26 cellular contexts compared by ENCODE assay signal in the genomic region with DNA sequence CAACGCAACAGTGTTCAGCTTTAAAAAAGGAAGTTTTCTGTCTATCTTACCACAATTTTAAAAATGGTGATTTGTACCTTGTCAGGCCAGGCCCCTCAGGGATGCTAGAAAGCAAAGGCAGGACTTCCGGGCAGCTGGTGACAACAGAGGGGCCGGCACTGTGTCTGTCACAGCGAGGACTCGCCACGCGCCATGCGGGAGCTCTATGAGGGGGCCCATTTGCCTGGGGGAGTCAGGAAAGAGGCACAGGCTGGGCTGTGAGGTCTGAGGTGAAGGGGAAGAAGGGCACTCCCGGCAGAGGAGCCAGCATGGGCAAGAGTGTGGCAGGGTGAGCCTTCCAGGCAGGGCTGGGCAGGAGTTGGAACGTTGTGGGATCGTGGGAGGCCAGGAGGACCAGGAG. TPM values are rescaled to one million over a fixed set of nuclear protein-coding genes. Genes with fewer than 3 reads are reported as not detected.
DNase-seq lines count a peak whose midpoint lies in the region; ATAC-seq lines count a peak whose summit lies in the region.
"Had no signal": no experiment of that assay in that cellular context is flagged by ENCODE, and none has a peak within 500 bp of the region (broad histone marks: within the 10 kb centered on the region; RNA-seq: fewer than 3 reads in every experiment).

No MANE protein-coding gene starts in this region.

- CTCF ChIA-PET in activated naive CD4-positive, alpha-beta T cell treated with anti-CD3 and anti-CD28 coated beads, Interleukin-2, amount 10 ng/mL, durations not matched to agents 7 days and 5 days (lab: Charles Lee) = interaction anchor here (1.0 kb wide), 1 partner anchor 71 kb away, joined by 3 read pairs; no protein-coding TSS in a partner anchor
- CTCF ChIA-PET in activated CD8-positive, alpha-beta T cell treated with anti-CD3 and anti-CD28 coated beads, Interleukin-2, amount 10 ng/mL, durations not matched to agents 7 days and 5 days (lab: Charles Lee) = interaction anchor here (1.4 to 2.0 kb wide), 2 partner anchors 28 to 71 kb away, joined by 3 to 5 read pairs; no protein-coding TSS in a partner anchor

- H3K9me3 Mint-ChIP-seq in activated naive CD4-positive, alpha-beta T cell treated with anti-CD3 and anti-CD28 coated beads, Interleukin-2, amount 50 U/mL, for 72 hours = no peaks in the 10 kb centered on the region
- no peaks in the 10 kb centered on the region for H3K9me3 Mint-ChIP-seq in activated naive CD4-positive, alpha-beta T cell treated with anti-CD3 and anti-CD28 coated beads, Interleukin-2, amount 10 ng/mL, durations not matched to agents 7 days and 5 days
- no peaks in the 10 kb centered on the region for H3K9me3 Mint-ChIP-seq in activated CD8-positive, alpha-beta T cell treated with anti-CD3 and anti-CD28 coated beads, Interleukin-2, amount 10 ng/mL, durations not matched to agents 7 days and 5 days (ENCODE audit: insufficient read depth)
- H3K9me3 Mint-ChIP-seq in naive B cell = no peaks in the 10 kb centered on the region
- H3K9me3 Mint-ChIP-seq: activated naive CD4-positive, alpha-beta T cell treated with anti-CD3 and anti-CD28 coated beads, Interleukin-2, amount 50 U/mL, for 24 hours; activated T-cell treated with anti-CD3 and anti-CD28 coated beads, Interleukin-2, amount 50 U/mL, for 72 hours had no signal

- POLR2A ChIA-PET in activated CD8-positive, alpha-beta T cell treated with anti-CD3 and anti-CD28 coated beads, Interleukin-2, amount 10 ng/mL, durations not matched to agents 7 days and 5 days (lab: Charles Lee) = interaction anchor here (1.3 kb wide), 1 partner anchor 9 kb away, joined by 3 read pairs; no protein-coding TSS in a partner anchor

- H3K27me3 Mint-ChIP-seq in activated naive CD4-positive, alpha-beta T cell treated with anti-CD3 and anti-CD28 coated beads, Interleukin-2, amount 10 ng/mL, durations not matched to agents 7 days and 5 days = peaks cover 19% of the 10 kb centered on the region
- no peaks in the 10 kb centered on the region for H3K27me3 Mint-ChIP-seq in activated CD8-positive, alpha-beta T cell treated with anti-CD3 and anti-CD28 coated beads, Interleukin-2, amount 10 ng/mL, durations not matched to agents 7 days and 5 days (ENCODE audit: low read depth)
- no peaks in the 10 kb centered on the region for H3K27me3 Mint-ChIP-seq in naive B cell
- H3K27me3 Mint-ChIP-seq: activated naive CD4-positive, alpha-beta T cell treated with anti-CD3 and anti-CD28 coated beads, Interleukin-2, amount 50 U/mL, for 24 hours had no signal

- H3K4me3 Mint-ChIP-seq in activated naive CD4-positive, alpha-beta T cell treated with anti-CD3 and anti-CD28 coated beads, Interleukin-2, amount 10 ng/mL, durations not matched to agents 7 days and 5 days = no peak overlapping the region
- H3K4me3 Mint-ChIP-seq in activated CD8-positive, alpha-beta T cell treated with anti-CD3 and anti-CD28 coated beads, Interleukin-2, amount 10 ng/mL, durations not matched to agents 7 days and 5 days = no peak overlapping the region
- peak overlapping the region; percentile 44 to 86 (median 76) for H3K4me3 Mint-ChIP-seq in naive B cell
- H3K4me3 Mint-ChIP-seq: activated naive CD4-positive, alpha-beta T cell treated with anti-CD3 and anti-CD28 coated beads, Interleukin-2, amount 50 U/mL, for 24 hours; activated T-cell treated with anti-CD3 and anti-CD28 coated beads, Interleukin-2, amount 50 U/mL, for 72 hours had no signal

- H3K4me1 Mint-ChIP-seq in activated naive CD4-positive, alpha-beta T cell treated with anti-CD3 and anti-CD28 coated beads, Interleukin-2, amount 10 ng/mL, durations not matched to agents 7 days and 5 days = peaks cover 41% of the 10 kb centered on the region
- H3K4me1 Mint-ChIP-seq in activated CD8-positive, alpha-beta T cell treated with anti-CD3 and anti-CD28 coated beads, Interleukin-2, amount 10 ng/mL, durations not matched to agents 7 days and 5 days (ENCODE audit: low read depth) = peaks cover 61% of the 10 kb centered on the region
- peaks cover 57 to 90% (median 80%) of the 10 kb centered on the region in 3 donors for H3K4me1 Mint-ChIP-seq in naive B cell

- H3K36me3 Mint-ChIP-seq in activated naive CD4-positive, alpha-beta T cell treated with anti-CD3 and anti-CD28 coated beads, Interleukin-2, amount 50 U/mL, for 72 hours = no peaks in the 10 kb centered on the region
- H3K36me3 Mint-ChIP-seq in activated naive CD4-positive, alpha-beta T cell treated with anti-CD3 and anti-CD28 coated beads, Interleukin-2, amount 10 ng/mL, durations not matched to agents 7 days and 5 days = peaks cover 6% of the 10 kb centered on the region
- H3K36me3 Mint-ChIP-seq in activated CD8-positive, alpha-beta T cell treated with anti-CD3 and anti-CD28 coated beads, Interleukin-2, amount 10 ng/mL, durations not matched to agents 7 days and 5 days (ENCODE audit: low read depth) = peaks cover 37% of the 10 kb centered on the region
- H3K36me3 Mint-ChIP-seq in naive B cell = peaks cover 7 to 8% of the 10 kb centered on the region in 2 donors
- H3K36me3 Mint-ChIP-seq: activated naive CD4-positive, alpha-beta T cell treated with anti-CD3 and anti-CD28 coated beads, Interleukin-2, amount 50 U/mL, for 24 hours had no signal

- peak overlapping the region; percentile 80 to 81 for H3K27ac Mint-ChIP-seq in activated naive CD4-positive, alpha-beta T cell treated with anti-CD3 and anti-CD28 coated beads, Interleukin-2, amount 50 U/mL, for 72 hours
- H3K27ac Mint-ChIP-seq in activated naive CD4-positive, alpha-beta T cell treated with anti-CD3 and anti-CD28 coated beads, Interleukin-2, amount 10 ng/mL, durations not matched to agents 7 days and 5 days = no peak overlapping the region
- peak overlapping the region; percentile 40 for H3K27ac Mint-ChIP-seq in activated CD8-positive, alpha-beta T cell treated with anti-CD3 and anti-CD28 coated beads, Interleukin-2, amount 10 ng/mL, durations not matched to agents 7 days and 5 days
- H3K27ac Mint-ChIP-seq in naive B cell = peak overlapping the region; percentile 88 to 98 (median 95)
- H3K27ac Mint-ChIP-seq: activated naive CD4-positive, alpha-beta T cell treated with anti-CD3 and anti-CD28 coated beads, Interleukin-2, amount 50 U/mL, for 24 hours; activated T-cell treated with anti-CD3 and anti-CD28 coated beads, Interleukin-2, amount 50 U/mL, for 72 hours had no signal

- H3K27ac ChIP-seq in temporal lobe (ENCODE audit: low read depth, low read length) = peak overlapping the region; percentile 48
- H3K27ac ChIP-seq: hepatocyte, HL-60, left ventricle myocardium inferior, SK-N-MC, upper lobe of left lung had no signal

- DNase-seq in activated naive CD4-positive, alpha-beta T cell treated with anti-CD3 and anti-CD28 coated beads, Interleukin-2, amount 50 U/mL, for 72 hours (ENCODE audit: low spot score in 2 of 2) = no peak
- DNase-seq in activated naive CD4-positive, alpha-beta T cell treated with anti-CD3 and anti-CD28 coated beads, Interleukin-2, amount 10 ng/mL, durations not matched to agents 7 days and 5 days = no peak
- no peak for DNase-seq in activated CD8-positive, alpha-beta T cell treated with anti-CD3 and anti-CD28 coated beads, Interleukin-2, amount 10 ng/mL, durations not matched to agents 7 days and 5 days
- DNase-seq in naive B cell = no peak
- no peak for DNase-seq in GM19238 (ENCODE audit: insufficient read length, low spot score)
- DNase-seq in NCI-H82 treated with DMSO at 0.1 percent for 48 hours (lab: John Stamatoyannopoulos, UW; ENCODE audit: unreplicated experiment) = no peak
- DNase-seq: activated CD4-positive, CD25-positive, alpha-beta regulatory T cell; activated T-cell treated with anti-CD3 and anti-CD28 coated beads, Interleukin-2, amount 50 U/mL, for 72 hours; DMS 273 treated with DMSO at 0.1 percent for 48 hours; effector CD8-positive, alpha-beta T cell; H7; left ventricle myocardium inferior; NCI-H1417 treated with DMSO at 0.1 percent for 48 hours; NCI-H524; retina; RPMI8226; stimulated activated CD4-positive, alpha-beta T cell treated with anti-CD3 and anti-CD28 coated beads, Interleukin-4, amount 100 ng/mL, for 1 hour; T-helper 9 cell; upper lobe of left lung had no signal

- ATAC-seq in activated naive CD4-positive, alpha-beta T cell treated with anti-CD3 and anti-CD28 coated beads, Interleukin-2, amount 50 U/mL, for 72 hours = no peak
- no peak for ATAC-seq in activated CD8-positive, alpha-beta T cell treated with anti-CD3 and anti-CD28 coated beads, Interleukin-2, amount 10 ng/mL, durations not matched to agents 7 days and 5 days
- peak; percentile 11 to 19 for ATAC-seq in naive B cell (ENCODE audit: low read depth in 2 of 2)
- no peak for ATAC-seq in HG02852 (IDR thresholded peaks at IDR 0.05; ENCODE audit: unreplicated experiment)
- ATAC-seq: activated T-cell treated with anti-CD3 and anti-CD28 coated beads, Interleukin-2, amount 50 U/mL, for 72 hours; esophagus mucosa had no signal

RNA-seq across cellular contexts. Expression of a gene that starts 7.0 kb away (rescaled TPM):
- 10 to 100 TPM; 25.0 to 37.1 TPM for total RNA-seq in activated naive CD4-positive, alpha-beta T cell treated with anti-CD3 and anti-CD28 coated beads, Interleukin-2, amount 50 U/mL, for 72 hours
- 10 to 100 TPM; 47.8 to 53.8 TPM for total RNA-seq in activated CD8-positive, alpha-beta T cell treated with anti-CD3 and anti-CD28 coated beads, Interleukin-2, amount 10 ng/mL, durations not matched to agents 7 days and 5 days
- 10 to 100 TPM; 14.6 to 73.4 (median 36.9) TPM for polyA plus RNA-seq in naive B cell (ENCODE audit: low read depth in 6 of 6)
- 19.4 TPM for total RNA-seq in temporal lobe

Comparison
In these comparisons a context has a peak if more than half of its experiments do, and no peak if none do; other contexts are left out.
1. ATAC-seq: peak in naive B cell (2 of 2); none in activated naive CD4-positive, alpha-beta T cell treated with anti-CD3 and anti-CD28 coated beads, Interleukin-2, amount 50 U/mL, for 72 hours (0 of 2), activated CD8-positive, alpha-beta T cell treated with anti-CD3 and anti-CD28 coated beads, Interleukin-2, amount 10 ng/mL, durations not matched to agents 7 days and 5 days (single experiment) and HG02852 (single experiment).
2. H3K4me3 Mint-ChIP-seq: peak in naive B cell (8 of 8); none in activated naive CD4-positive, alpha-beta T cell treated with anti-CD3 and anti-CD28 coated beads, Interleukin-2, amount 10 ng/mL, durations not matched to agents 7 days and 5 days (single experiment) and activated CD8-positive, alpha-beta T cell treated with anti-CD3 and anti-CD28 coated beads, Interleukin-2, amount 10 ng/mL, durations not matched to agents 7 days and 5 days (single experiment).